In the genomic region with DNA sequence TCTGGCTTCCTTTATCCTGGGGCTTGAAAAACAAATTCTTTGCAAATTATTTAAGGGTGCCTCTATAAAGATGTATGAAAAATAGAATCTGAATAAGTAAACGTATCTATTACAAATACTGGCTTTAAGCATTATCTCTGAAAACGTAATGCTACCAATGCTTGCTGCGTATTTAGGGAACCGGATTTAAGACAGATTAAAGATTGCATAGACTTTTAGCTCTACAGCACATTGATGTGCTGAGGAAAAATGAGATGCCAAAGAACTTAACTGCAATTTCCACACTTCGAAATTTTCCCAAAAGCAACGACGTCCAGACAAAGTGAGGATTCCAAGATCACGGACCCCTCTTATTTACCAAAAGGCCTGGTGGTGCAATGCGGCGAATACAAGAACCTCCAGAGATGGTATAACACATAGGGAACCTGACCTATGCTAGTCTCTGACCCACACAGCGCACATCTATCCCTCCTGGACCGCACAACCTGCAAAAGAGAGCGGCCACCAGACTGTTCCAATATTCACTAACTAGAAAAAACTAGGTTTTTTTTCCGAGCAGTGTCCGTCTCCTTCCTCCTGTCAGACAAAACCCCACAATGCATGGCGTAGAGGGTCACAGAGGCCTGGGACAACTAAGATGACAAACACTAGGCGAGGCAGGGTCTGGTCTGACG, we compare ENCODE assay signal across 8 cellular contexts. TPM values are rescaled to one million over a fixed set of nuclear protein-coding genes. Genes with fewer than 3 reads are reported as not detected.
DNase-seq lines count a peak whose midpoint lies in the region; ATAC-seq and TF ChIP-seq lines count a peak whose summit lies in the region.

No MANE protein-coding gene starts in this region.

- H3K4me1 ChIP-seq in right cardiac atrium (ENCODE audit: control insufficient read depth, insufficient read depth, low read length) = peaks cover 5% of the 10 kb centered on the region

- no peaks in the 10 kb centered on the region for H3K27me3 ChIP-seq in right cardiac atrium (ENCODE audit: control insufficient read depth, insufficient read depth)

- peak overlapping the region; percentile 85 for H3K27ac ChIP-seq in right cardiac atrium (ENCODE audit: low read length)

- POLR2A ChIA-PET in activated B cell treated with CpG ODN at 0.5 μM for 24 hours (lab: Charles Lee) = interaction anchor here (0.6 to 2.9 kb wide), 6 partner anchors 9 to 1747 kb away, joined by 3 to 102 read pairs (median 6); partner anchors contain the start of genes PHF14 and TMEM106B

- no peaks in the 10 kb centered on the region for H3K9me3 Mint-ChIP-seq in activated B cell treated with CpG ODN at 0.5 μM for 24 hours

- H3K9me3 ChIP-seq in right cardiac atrium (ENCODE audit: control insufficient read depth, low read length) = no peaks in the 10 kb centered on the region

- CTCF ChIA-PET in activated B cell treated with CpG ODN at 0.5 μM for 24 hours (lab: Charles Lee) = interaction anchor here (2.5 kb wide), 1 partner anchor 35 kb away, joined by 15 read pairs; the partner anchor contains the start of gene PHF14

- H3K4me3 ChIP-seq in right cardiac atrium (ENCODE audit: low read length) = peak overlapping the region; percentile 86

- under 1% methylated on average over 18 of the region's 18 CpGs for WGBS in right cardiac atrium

- peaks cover 5% of the 10 kb centered on the region for H3K4me1 Mint-ChIP-seq in activated B cell treated with CpG ODN at 0.5 μM for 24 hours

- no peaks in the 10 kb centered on the region for H3K27me3 Mint-ChIP-seq in activated B cell treated with CpG ODN at 0.5 μM for 24 hours

- peak; percentile 26 for DNase-seq in AG08395 (ENCODE audit: low spot score)
- DNase-seq in activated B cell treated with CpG ODN at 0.5 μM for 24 hours = no peak
- DNase-seq in right cardiac atrium = no peak
- peak; percentile 8 for DNase-seq in stimulated activated naive CD8-positive, alpha-beta T cell treated with anti-CD3 and anti-CD28 coated beads, Interleukin-15, Interleukin-2, amounts not matched to agents 100 U/mL and 50 U/mL, for 24 hours
- no peak for DNase-seq in NCI-H226
- no peak for DNase-seq in LoVo (ENCODE audit: low spot score)

- ATAC-seq in GM18909 (IDR thresholded peaks at IDR 0.05; ENCODE audit: poor library complexity, unreplicated experiment) (peak; percentile 27), HG03175 (IDR thresholded peaks at IDR 0.05; ENCODE audit: unreplicated experiment) (peak; percentile 17), activated B cell treated with CpG ODN at 0.5 μM for 24 hours (ENCODE audit: low read depth) (peak; percentile 4), right cardiac atrium (peak; percentile 36 to 62)
- no peak for ATAC-seq in stimulated activated naive CD8-positive, alpha-beta T cell treated with anti-CD3 and anti-CD28 coated beads, Interleukin-15, Interleukin-2, amounts not matched to agents 100 U/mL and 50 U/mL, for 24 hours

- no peak for TF ChIP-seq CTCF in activated B cell treated with CpG ODN at 0.5 μM for 24 hours (IDR thresholded peaks at IDR 0.05)

- H3K4me3 Mint-ChIP-seq in activated B cell treated with CpG ODN at 0.5 μM for 24 hours = no peak overlapping the region

- peaks cover 39% of the 10 kb centered on the region for H3K36me3 Mint-ChIP-seq in activated B cell treated with CpG ODN at 0.5 μM for 24 hours (ENCODE audit: low read depth)

- intact Hi-C loops in activated B cell treated with CpG ODN at 0.5 μM for 24 hours (cut with micrococcal nuclease) = no loop called here
- intact Hi-C loops in right cardiac atrium (cut with DNase I) = no loop called here

- H3K27ac Mint-ChIP-seq in activated B cell treated with CpG ODN at 0.5 μM for 24 hours = no peak overlapping the region

RNA-seq across cellular contexts. Expression of gene PHF14, which starts 34.3 kb away (rescaled TPM):
- 33.0 and 38.2 TPM in 2 replicates for total RNA-seq in activated B cell treated with CpG ODN at 0.5 μM for 24 hours
- 10 to 100 TPM; 15.5 to 17.3 (median 17.0) TPM for total RNA-seq in right cardiac atrium
- 9.8 TPM for polyA plus RNA-seq in right cardiac atrium

Comparison
In these comparisons a context has a peak if more than half of its experiments do, and no peak if none do; other contexts are left out.
1. DNase-seq: peak in AG08395 (single experiment) and stimulated activated naive CD8-positive, alpha-beta T cell treated with anti-CD3 and anti-CD28 coated beads, Interleukin-15, Interleukin-2, amounts not matched to agents 100 U/mL and 50 U/mL, for 24 hours (single experiment); none in activated B cell treated with CpG ODN at 0.5 μM for 24 hours (single experiment), right cardiac atrium (0 of 3), NCI-H226 (single experiment) and LoVo (single experiment).